Comparison of ENCODE assay signal across 18 cellular contexts in the genomic region with DNA sequence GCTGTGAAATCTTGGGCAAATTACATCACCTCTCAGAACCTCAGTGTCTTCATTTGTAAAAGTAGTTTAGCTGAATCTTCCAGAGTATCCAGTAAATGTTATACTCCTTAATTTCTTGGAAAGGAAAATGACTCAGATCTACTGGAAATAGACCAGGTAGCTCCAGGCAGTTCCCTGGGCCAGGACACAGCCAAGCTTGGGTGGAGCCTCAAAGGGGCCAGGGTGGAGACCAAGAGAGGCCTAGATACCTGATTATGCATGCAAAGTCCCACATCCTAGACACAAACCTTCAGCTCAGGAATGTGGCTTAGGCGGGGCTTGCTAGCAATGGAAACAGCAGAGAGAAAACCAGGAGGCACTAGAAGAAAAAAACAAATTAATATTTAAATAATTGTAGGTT.
DNase-seq lines count a peak whose midpoint lies in the region; ATAC-seq and TF ChIP-seq lines count a peak whose summit lies in the region.
"Had no signal": no experiment of that assay in that cellular context is flagged by ENCODE, and none has a peak within 500 bp of the region (broad histone marks: within the 10 kb centered on the region; RNA-seq: fewer than 3 reads in every experiment).

No MANE protein-coding gene starts in this region.

- no peak overlapping the region for H2AFZ ChIP-seq in trophoblast cell (ENCODE audit: insufficient read depth, low read length, poor library complexity)
- H2AFZ ChIP-seq: PC-9 had no signal

- POLR2A ChIA-PET in RWPE1 (lab: Yijun Ruan, JAX; ENCODE audit: low non-redundant PET): interaction anchor here (0.8 to 1.5 kb wide), 2 partner anchors 90 to 272 kb away, joined by 3 to 7 read pairs; partner anchors contain the start of gene MAFB

- no peak overlapping the region for H3K14ac ChIP-seq in trophoblast cell (ENCODE audit: low read length)

- H3K79me1 ChIP-seq in trophoblast cell (ENCODE audit: low read length): no peaks in the 10 kb centered on the region

- H3K9ac ChIP-seq in trophoblast cell (ENCODE audit: low read length): no peak overlapping the region
- H3K9ac ChIP-seq: SK-N-SH had no signal

- no peaks in the 10 kb centered on the region for H3K27me3 ChIP-seq in trophoblast cell (ENCODE audit: insufficient read depth, low read length)
- H3K27me3 ChIP-seq in WERI-Rb-1 (ENCODE audit: insufficient read depth, low read depth, severe bottlenecking): peaks cover 55% of the 10 kb centered on the region

- H3K4ac ChIP-seq in trophoblast cell (ENCODE audit: low read depth, low read length): no peak overlapping the region

- no peak overlapping the region for H4K91ac ChIP-seq in trophoblast cell (ENCODE audit: low read depth, low read length)

- H3K4me2 ChIP-seq in trophoblast cell (ENCODE audit: low read length): no peak overlapping the region
- H3K4me2 ChIP-seq: PC-9, SK-N-SH had no signal

- DNase-seq in HT-29 (ENCODE audit: low spot score): peak; percentile 73
- peak; percentile 88 for DNase-seq in RWPE1 (ENCODE audit: low spot score)
- DNase-seq in trophoblast cell: peak; percentile 43 to 54
- DNase-seq in ureter (ENCODE audit: low spot score): no peak
- DNase-seq in WERI-Rb-1: no peak
- DNase-seq in NCI-H146 (lab: John Stamatoyannopoulos, UW): no peak
- DNase-seq: ACHN; CD4-positive, alpha-beta memory T cell; DMS79; GDM1; KG1; NCI-H1417; NCI-H2029 treated with DMSO at 0.1 percent for 48 hours; NCI-H524 treated with DMSO at 0.1 percent for 48 hours; Right ventricle myocardium superior; SK-N-SH had no signal

- no peak for TF ChIP-seq CTCF in RWPE1 (conservative IDR thresholded peaks at IDR 0.05; ENCODE audit: low read depth)
- no peak for TF ChIP-seq CTCF in WERI-Rb-1 (IDR thresholded peaks at IDR 0.05; ENCODE audit: low read depth, low read length)

- CTCF ChIA-PET in RWPE1 (lab: Yijun Ruan, JAX): interaction anchor here (0.5 kb wide), 1 partner anchor 102 kb away, joined by 3 read pairs; no protein-coding TSS in a partner anchor

- H2BK12ac ChIP-seq in trophoblast cell (ENCODE audit: low read length): no peak overlapping the region

- no CpG with 5 or more reads among the region's 1 CpG for WGBS in trophoblast cell (ENCODE audit: extremely low coverage, insufficient coverage, insufficient read length)

- no peak overlapping the region for H4K12ac ChIP-seq in trophoblast cell (ENCODE audit: low read depth, low read length)

- no peak overlapping the region for H3K18ac ChIP-seq in trophoblast cell (ENCODE audit: low read length)

- H3K9me3 ChIP-seq in trophoblast cell (ENCODE audit: insufficient read depth, low read depth, low read length) (no peaks in the 10 kb centered on the region), WERI-Rb-1 (ENCODE audit: severe bottlenecking) (peaks cover 4% of the 10 kb centered on the region)
- H3K9me3 ChIP-seq: SK-N-SH had no signal

- no peak overlapping the region for H2BK5ac ChIP-seq in trophoblast cell (ENCODE audit: low read depth, low read length, poor library complexity)

- H3K27ac ChIP-seq in RWPE1 (peak overlapping the region; percentile 56), trophoblast cell (ENCODE audit: low read depth, low read length) (no peak overlapping the region), WERI-Rb-1 (no peak overlapping the region)
- H3K27ac ChIP-seq: PC-9 had no signal

- H4K8ac ChIP-seq in trophoblast cell (ENCODE audit: low read depth, low read length): no peak overlapping the region

- H2AK5ac ChIP-seq in trophoblast cell (ENCODE audit: low read length): no peak overlapping the region

- H3K4me1 ChIP-seq in trophoblast cell (ENCODE audit: control insufficient read depth in 1 of 2, insufficient read depth in 2 of 2, low read length in 2 of 2): peaks cover 0 to 2% of the 10 kb centered on the region in 2 experiments

- no peaks in the 10 kb centered on the region for H3K79me2 ChIP-seq in trophoblast cell (ENCODE audit: control insufficient read depth, insufficient read depth, low read length, poor library complexity)

- H3K4me3 ChIP-seq in trophoblast cell (ENCODE audit: low read depth, low read length): no peak overlapping the region
- H3K4me3 ChIP-seq in WERI-Rb-1 (ENCODE audit: low read depth, low read length): no peak overlapping the region
- H3K4me3 ChIP-seq: PC-9 had no signal

- peak; percentile 89 for ATAC-seq in esophagus mucosa

- no peak overlapping the region for H2BK120ac ChIP-seq in trophoblast cell (ENCODE audit: insufficient read depth, low read length, poor library complexity)

- no peak overlapping the region for H3K23ac ChIP-seq in trophoblast cell (ENCODE audit: low read length)

- no peaks in the 10 kb centered on the region for H3K36me3 ChIP-seq in trophoblast cell (ENCODE audit: control insufficient read depth in 1 of 2, insufficient read depth in 2 of 2, low read length in 2 of 2)
- H3K36me3 ChIP-seq in WERI-Rb-1: no peaks in the 10 kb centered on the region

Comparison
In these comparisons a context has a peak if more than half of its experiments do, and no peak if none do; other contexts are left out.
1. DNase-seq: peak in HT-29 (single experiment), RWPE1 (single experiment) and trophoblast cell (2 of 2); none in ureter (single experiment), WERI-Rb-1 (single experiment) and NCI-H146 (single experiment).